ENCODE assay signal across 27 cellular contexts in the genomic region with DNA sequence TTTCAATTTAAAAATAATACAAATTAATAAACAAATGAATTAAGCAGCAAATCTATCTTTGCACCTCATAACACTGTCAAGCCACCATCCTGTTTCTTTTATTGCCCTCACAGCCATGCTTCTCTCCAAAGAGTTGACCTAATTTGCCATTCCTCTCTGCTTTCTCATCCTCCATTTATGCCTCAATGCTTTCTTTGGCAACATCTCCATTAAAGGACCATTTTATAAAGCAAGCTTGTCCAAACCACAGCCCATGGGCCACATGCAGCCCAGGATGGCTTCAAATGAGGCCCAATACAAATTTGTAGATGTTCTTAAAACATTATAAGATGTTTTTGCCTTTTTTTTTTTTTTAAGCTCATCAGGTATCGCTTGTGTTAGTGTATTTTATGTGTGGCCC. TPM values are rescaled to one million over a fixed set of nuclear protein-coding genes. Genes with fewer than 3 reads are reported as not detected.
"Had no signal": no experiment of that assay in that cellular context is flagged by ENCODE, and none has a peak within 500 bp of the region (broad histone marks: within the 10 kb centered on the region; RNA-seq: fewer than 3 reads in every experiment).

No MANE protein-coding gene starts in this region.

- H3K4me1 ChIP-seq: colonic mucosa, foreskin keratinocyte, gastroesophageal sphincter, pancreas, right atrium auricular region, vagina had no signal

- H3K27me3 ChIP-seq: colonic mucosa, foreskin keratinocyte, gastroesophageal sphincter, neutrophil, pancreas, right atrium auricular region, vagina had no signal

- H3K27ac ChIP-seq: colonic mucosa, epithelial cell of prostate, foreskin keratinocyte, gastroesophageal sphincter, neutrophil, pancreas, right atrium auricular region, thoracic aorta, vagina had no signal

- H3K9me3 ChIP-seq: colonic mucosa, gastroesophageal sphincter, mucosa of descending colon, neutrophil, pancreas, right atrium auricular region, thoracic aorta, vagina had no signal

- H3K4me3 ChIP-seq: colonic mucosa, gastroesophageal sphincter, lung, mucosa of descending colon, pancreas, right atrium auricular region, thoracic aorta, vagina had no signal

- DNase-seq: colonic mucosa; effector CD8-positive, alpha-beta T cell; endodermal cell; foreskin keratinocyte; glutamatergic neuron; hypothalamus; immature natural killer cell; mucosa of descending colon; naive B cell; pancreas; stimulated activated CD4-positive, alpha-beta T cell treated with anti-CD3 and anti-CD28 coated beads, Interleukin-2, amount 100 ng/mL, for 24 hours; stimulated activated CD4-positive, alpha-beta T cell treated with anti-CD3 and anti-CD28 coated beads, Interleukin-4, amount 100 ng/mL, for 24 hours; stimulated activated naive CD8-positive, alpha-beta T cell treated with anti-CD3 and anti-CD28 coated beads, Interleukin-15, Interleukin-2, amounts not matched to agents 100 U/mL and 50 U/mL, for 24 hours; trophoblast cell had no signal

- H3K36me3 ChIP-seq: colonic mucosa, gastroesophageal sphincter, neutrophil, pancreas, right atrium auricular region, thoracic aorta, vagina had no signal

- ATAC-seq: esophagus mucosa; foreskin keratinocyte; gastroesophageal sphincter; mucosa of descending colon; natural killer cell treated with Interleukin-12 subunit alpha and Interleukin-12 subunit beta and Interleukin-15 and Interleukin-18, amount 100 ng/mL, for 72 hours; pancreas; sciatic nerve; stimulated activated effector memory CD8-positive, alpha-beta T cell treated with anti-CD3 and anti-CD28 coated beads, Interleukin-12 subunit alpha, Interleukin-12 subunit beta, amount 100 ng/mL, for 72 hours; stimulated activated naive CD8-positive, alpha-beta T cell treated with anti-CD3 and anti-CD28 coated beads, Interleukin-15, Interleukin-2, amounts not matched to agents 100 U/mL and 50 U/mL, for 24 hours had no signal

RNA-seq across cellular contexts. Expression of a gene that starts 26.4 kb away (rescaled TPM):
- total RNA-seq: chondrocyte; colonic mucosa; esophagus mucosa; foreskin keratinocyte; lung; mucosa of descending colon; natural killer cell treated with Interleukin-12 subunit alpha and Interleukin-12 subunit beta and Interleukin-15 and Interleukin-18, amount 100 ng/mL, for 72 hours; skeletal muscle tissue; thoracic aorta; vagina had no signal
- polyA plus RNA-seq: foreskin keratinocyte, immature natural killer cell, lung had no signal
